Comparison of ENCODE assay signal across 1 cellular context in the genomic region with DNA sequence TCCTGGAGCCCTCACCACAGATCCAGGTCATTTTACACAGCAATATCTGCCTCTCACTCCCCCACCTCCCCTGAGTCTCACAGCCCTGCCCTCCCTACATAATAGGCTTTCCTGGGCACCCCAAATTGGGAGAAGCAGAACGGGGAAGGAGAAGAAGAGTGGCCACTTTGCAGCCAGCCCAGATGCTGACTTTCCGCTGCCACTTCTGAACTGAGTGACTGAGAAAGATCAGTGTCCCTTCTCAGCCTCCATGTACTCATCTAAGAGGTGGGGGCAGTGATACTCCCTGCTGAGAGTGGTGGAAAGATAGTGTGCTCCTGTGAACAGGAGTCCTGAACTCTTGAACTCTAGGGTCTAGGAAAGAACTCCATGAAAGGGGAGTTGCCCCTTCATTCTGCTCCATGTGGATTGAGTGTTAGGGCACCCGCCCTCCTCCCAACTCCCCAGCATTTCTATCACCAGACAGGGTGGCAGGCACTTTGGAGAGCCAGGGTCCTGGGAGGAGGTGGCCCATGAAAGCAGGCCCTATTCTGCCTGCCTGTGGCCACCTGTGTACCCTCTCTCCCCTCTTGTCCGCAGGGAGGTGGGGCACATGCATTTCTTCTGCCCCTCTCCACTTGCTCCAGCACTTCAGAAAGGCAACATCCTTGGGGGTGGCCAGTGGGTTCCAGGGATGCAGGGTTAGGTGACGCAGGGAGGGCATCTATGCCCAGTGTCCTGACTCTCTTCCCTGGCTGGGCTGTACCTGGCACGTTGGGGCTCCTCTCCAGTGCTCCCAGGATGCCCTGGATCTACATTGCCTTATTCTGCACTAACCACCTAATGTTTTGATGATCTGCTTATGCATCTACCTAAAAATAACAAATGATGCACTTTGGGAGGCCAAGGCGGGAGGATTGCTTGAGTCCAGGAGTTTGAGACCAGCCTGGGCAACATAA.
TF ChIP-seq lines count a peak whose summit lies in the region.

No MANE protein-coding gene starts in this region.

TF ChIP-seq in SK-N-SH, 30 proteins besides CTCF, POLR2A, EP300 and RAD21:
- TF ChIP-seq, protein P1, sequence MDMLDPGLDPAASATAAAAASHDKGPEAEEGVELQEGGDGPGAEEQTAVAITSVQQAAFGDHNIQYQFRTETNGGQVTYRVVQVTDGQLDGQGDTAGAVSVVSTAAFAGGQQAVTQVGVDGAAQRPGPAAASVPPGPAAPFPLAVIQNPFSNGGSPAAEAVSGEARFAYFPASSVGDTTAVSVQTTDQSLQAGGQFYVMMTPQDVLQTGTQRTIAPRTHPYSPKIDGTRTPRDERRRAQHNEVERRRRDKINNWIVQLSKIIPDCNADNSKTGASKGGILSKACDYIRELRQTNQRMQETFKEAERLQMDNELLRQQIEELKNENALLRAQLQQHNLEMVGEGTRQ (IDR thresholded peaks at IDR 0.05; ENCODE audit: borderline replicate concordance, low read depth, low read length) = no peak
- TF ChIP-seq GABPA (IDR thresholded peaks at IDR 0.05; ENCODE audit: low read depth) = no peak
- TF ChIP-seq MEF2A (IDR thresholded peaks at IDR 0.05; ENCODE audit: borderline replicate concordance, low read depth) = no peak
- no peak for TF ChIP-seq MAX (IDR thresholded peaks at IDR 0.05; ENCODE audit: low read depth)
- no peak for TF ChIP-seq FOXJ3 (CRISPR knock-in tag; IDR thresholded peaks at IDR 0.05)
- no peak for TF ChIP-seq RCOR1 (IDR thresholded peaks at IDR 0.05; ENCODE audit: low read length)
- no peak for TF ChIP-seq IRF3 (IDR thresholded peaks at IDR 0.05; ENCODE audit: low read depth, low read length)
- TF ChIP-seq EZH2phosphoT487 (IDR thresholded peaks at IDR 0.05; ENCODE audit: borderline replicate concordance, low read depth) = no peak
- TF ChIP-seq RFX5 (IDR thresholded peaks at IDR 0.05; ENCODE audit: low read length) = no peak
